25 cellular contexts compared by ENCODE assay signal in the genomic region with DNA sequence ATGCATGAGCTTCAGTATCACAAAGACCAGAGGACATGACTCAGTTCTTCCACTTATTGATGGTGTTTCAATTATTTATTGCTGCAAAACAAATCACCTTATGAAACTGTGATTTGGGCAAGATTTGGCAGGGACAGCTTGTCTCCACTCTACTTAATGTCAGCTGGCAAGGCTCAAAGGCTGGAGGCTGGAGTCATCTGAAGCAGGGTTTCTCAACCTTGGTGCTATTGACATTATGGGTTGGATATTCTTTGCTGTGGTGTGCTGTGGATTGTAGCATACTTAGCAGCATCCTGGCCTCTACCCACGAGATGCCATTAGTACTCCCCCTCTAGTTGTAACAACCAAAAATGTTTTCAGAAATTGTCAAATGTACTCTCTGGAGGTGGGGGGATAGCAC.
"Had no signal": no experiment of that assay in that cellular context is flagged by ENCODE, and none has a peak within 500 bp of the region (broad histone marks: within the 10 kb centered on the region; RNA-seq: fewer than 3 reads in every experiment).

No MANE protein-coding gene starts in this region.

- H3K4me1 ChIP-seq: left lung, lower lobe of right lung, right atrium auricular region, right lobe of liver, tibial nerve, vagina had no signal

- H3K9ac ChIP-seq: neural progenitor cell had no signal

- H3K9me3 ChIP-seq: left lung, lower lobe of right lung, neutrophil, ovary, right atrium auricular region, right lobe of liver, tibial nerve, vagina had no signal

- H3K27ac ChIP-seq: left lung, lower lobe of right lung, neural progenitor cell, neutrophil, ovary, right atrium auricular region, right lobe of liver, skin epidermis, tibial nerve, vagina had no signal

- ATAC-seq: left colon; left lung; lower lobe of right lung; naive thymus-derived CD8-positive, alpha-beta T cell; right lobe of liver; stimulated activated effector memory CD8-positive, alpha-beta T cell treated with anti-CD3 and anti-CD28 coated beads, Interleukin-12 subunit alpha, Interleukin-12 subunit beta, amount 100 ng/mL, for 72 hours had no signal

- H3K27me3 ChIP-seq: left lung, neural progenitor cell, neutrophil, ovary, right atrium auricular region, right lobe of liver, tibial nerve, vagina had no signal

- DNase-seq: hypothalamus; immature natural killer cell; kidney; left colon; left lung; lower lobe of right lung; mammary epithelial cell; mesenchymal stem cell; naive thymus-derived CD8-positive, alpha-beta T cell; occipital lobe; ovary; right lobe of liver; stimulated activated CD4-positive, alpha-beta T cell treated with anti-CD3 and anti-CD28 coated beads, Interleukin-12 subunit alpha, Interleukin-12 subunit beta, amount 100 ng/mL, for 4 hours; stimulated activated CD4-positive, alpha-beta T cell treated with anti-CD3 and anti-CD28 coated beads, Interleukin-15, amount 100 ng/mL, for 24 hours; stimulated activated CD4-positive, alpha-beta T cell treated with anti-CD3 and anti-CD28 coated beads, Interleukin-2, amount 100 ng/mL, for 24 hours; stimulated activated CD4-positive, alpha-beta T cell treated with anti-CD3 and anti-CD28 coated beads, Interleukin-4, amount 100 ng/mL, for 24 hours; stimulated activated naive CD4-positive, alpha-beta T cell; substantia nigra had no signal

- H3K36me3 ChIP-seq: left lung, lower lobe of right lung, neural progenitor cell, neutrophil, ovary, right atrium auricular region, right lobe of liver, tibial nerve, vagina had no signal

- H3K4me3 ChIP-seq: left lung, lower lobe of right lung, neural progenitor cell, ovary, right atrium auricular region, right lobe of liver, skin epidermis, tibial nerve, vagina had no signal
